Comparison of ENCODE assay signal across 1 cellular context in the genomic region with DNA sequence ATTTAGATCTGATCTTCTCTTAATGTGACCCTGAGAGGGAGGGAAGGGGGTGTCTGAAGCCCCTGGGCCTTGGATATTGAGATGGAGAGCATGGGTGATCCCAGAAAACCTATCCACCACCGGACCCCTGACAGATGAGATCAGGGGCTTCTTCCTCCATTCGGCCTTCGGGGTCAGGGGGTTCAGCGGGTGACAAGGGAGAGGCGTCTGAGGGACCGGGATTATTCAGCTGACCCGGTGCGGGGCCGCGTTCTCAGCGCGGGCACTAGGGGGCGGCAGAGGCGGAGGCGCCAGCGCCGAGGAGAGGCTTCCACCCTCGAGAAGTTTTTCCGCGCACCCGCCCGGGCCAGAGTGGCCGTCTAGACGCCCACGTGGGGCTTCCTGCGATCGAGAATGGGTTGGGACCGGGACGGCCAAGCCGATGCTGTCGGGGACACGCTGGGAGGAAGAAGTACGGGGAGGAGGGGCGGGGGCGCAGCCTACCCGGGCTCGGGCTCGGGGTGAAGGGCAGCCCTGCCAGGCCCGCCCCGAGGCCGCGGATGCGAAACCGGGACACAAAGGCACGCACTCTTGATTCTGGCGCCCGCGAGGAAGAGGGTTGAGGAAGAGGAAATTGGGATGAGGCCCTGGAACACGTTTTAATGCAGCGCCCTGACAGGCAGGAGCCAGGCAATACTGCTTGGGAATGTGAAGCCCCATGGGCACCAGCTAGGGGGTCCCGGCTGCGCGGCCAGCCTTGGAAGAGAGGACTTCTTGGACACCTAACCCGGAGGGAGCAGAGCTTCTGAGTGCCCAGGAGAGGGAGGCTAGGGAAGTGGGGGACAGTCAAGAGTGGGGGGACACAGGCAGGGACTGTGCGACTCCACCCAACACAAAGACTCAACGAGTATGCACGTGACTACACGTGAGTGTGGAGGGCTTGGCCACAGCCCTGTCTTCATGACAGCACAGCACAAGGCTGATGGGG.
A peak's percentile ranks its signal among the peaks of the same experiment; 100 is the strongest.
TF ChIP-seq lines count a peak whose summit lies in the region.

No MANE protein-coding gene starts in this region.

TF ChIP-seq in HepG2, 621 proteins besides CTCF, POLR2A, EP300 and RAD21 (continued from another document and continues in another):
- TF ChIP-seq YEATS4 (CRISPR knock-in tag; IDR thresholded peaks at IDR 0.05; ENCODE audit: borderline replicate concordance) (peak; percentile 23; the same call in 1 of the 2 replicates), CHD2 (IDR thresholded peaks at IDR 0.05; ENCODE audit: low read depth, low read length) (no peak), NFIB (CRISPR knock-in tag; IDR thresholded peaks at IDR 0.05; ENCODE audit: borderline replicate concordance) (no peak), ZNF678 (CRISPR knock-in tag; IDR thresholded peaks at IDR 0.05) (0 out of 2 replicates have a peak, but pooled peaks have one; percentile 51), SNAI1 (CRISPR knock-in tag; IDR thresholded peaks at IDR 0.05; ENCODE audit: borderline replicate concordance) (no peak), AGO1 (IDR thresholded peaks at IDR 0.05; ENCODE audit: low read depth, low read length, poor library complexity, severe bottlenecking) (peak; percentile 83), SKI (IDR thresholded peaks at IDR 0.05; ENCODE audit: partially characterized antibody) (peak; percentile 41), ZNF160 (CRISPR knock-in tag; IDR thresholded peaks at IDR 0.05) (no peak; the same call in 1 of the 2 replicates), TEAD2 (CRISPR knock-in tag; IDR thresholded peaks at IDR 0.05) (no peak), YY1 (IDR thresholded peaks at IDR 0.05; ENCODE audit: insufficient read depth, insufficient replicate concordance, low read depth, low read length) (peak; percentile 49), ZNF225 (CRISPR knock-in tag; IDR thresholded peaks at IDR 0.05) (no peak), SSRP1 (CRISPR knock-in tag; IDR thresholded peaks at IDR 0.05) (no peak), FOSL1 (CRISPR knock-in tag; IDR thresholded peaks at IDR 0.05; ENCODE audit: borderline replicate concordance) (no peak), KLF12 (CRISPR knock-in tag; IDR thresholded peaks at IDR 0.05; ENCODE audit: borderline replicate concordance) (no peak), ISX (CRISPR knock-in tag; conservative IDR thresholded peaks at IDR 0.05) (no peak), MIXL1 (CRISPR knock-in tag; IDR thresholded peaks at IDR 0.05) (0 out of 2 replicates have a peak, but pooled peaks have one; percentile 10), HOXA7 (CRISPR knock-in tag; IDR thresholded peaks at IDR 0.05) (no peak), ZNF644 (CRISPR knock-in tag; IDR thresholded peaks at IDR 0.05; ENCODE audit: low read depth) (no peak), SIX1 (CRISPR knock-in tag; IDR thresholded peaks at IDR 0.05; ENCODE audit: borderline replicate concordance) (no peak), IRX3 (CRISPR knock-in tag; IDR thresholded peaks at IDR 0.05; ENCODE audit: borderline replicate concordance, low read depth) (no peak), MAF1 (CRISPR knock-in tag; IDR thresholded peaks at IDR 0.05; ENCODE audit: borderline replicate concordance) (no peak), ATF7-NPFF (CRISPR knock-in tag; IDR thresholded peaks at IDR 0.05; ENCODE audit: low read depth) (0 out of 2 replicates have a peak, but pooled peaks have one; percentile 44), KAT8 (CRISPR knock-in tag; IDR thresholded peaks at IDR 0.05) (0 out of 2 replicates have a peak, but pooled peaks have one; percentile 45), ZNF709 (CRISPR knock-in tag; IDR thresholded peaks at IDR 0.05) (peak; percentile 68; the same call in 1 of the 2 replicates), RBM39 (IDR thresholded peaks at IDR 0.05; ENCODE audit: low read depth, low read length, poor library complexity, severe bottlenecking) (no peak), ZNF382 (CRISPR knock-in tag; IDR thresholded peaks at IDR 0.05; ENCODE audit: borderline replicate concordance) (no peak), CEBPG (CRISPR knock-in tag; IDR thresholded peaks at IDR 0.05) (no peak), CHCHD3 (CRISPR knock-in tag; IDR thresholded peaks at IDR 0.05) (peak; percentile 28; the same call in 1 of the 2 replicates), ZNF446 (CRISPR knock-in tag; IDR thresholded peaks at IDR 0.05) (peak; percentile 67; the same call in 1 of the 2 replicates), JUN (CRISPR knock-in tag; IDR thresholded peaks at IDR 0.05) (no peak)
- TF ChIP-seq, protein P1, sequence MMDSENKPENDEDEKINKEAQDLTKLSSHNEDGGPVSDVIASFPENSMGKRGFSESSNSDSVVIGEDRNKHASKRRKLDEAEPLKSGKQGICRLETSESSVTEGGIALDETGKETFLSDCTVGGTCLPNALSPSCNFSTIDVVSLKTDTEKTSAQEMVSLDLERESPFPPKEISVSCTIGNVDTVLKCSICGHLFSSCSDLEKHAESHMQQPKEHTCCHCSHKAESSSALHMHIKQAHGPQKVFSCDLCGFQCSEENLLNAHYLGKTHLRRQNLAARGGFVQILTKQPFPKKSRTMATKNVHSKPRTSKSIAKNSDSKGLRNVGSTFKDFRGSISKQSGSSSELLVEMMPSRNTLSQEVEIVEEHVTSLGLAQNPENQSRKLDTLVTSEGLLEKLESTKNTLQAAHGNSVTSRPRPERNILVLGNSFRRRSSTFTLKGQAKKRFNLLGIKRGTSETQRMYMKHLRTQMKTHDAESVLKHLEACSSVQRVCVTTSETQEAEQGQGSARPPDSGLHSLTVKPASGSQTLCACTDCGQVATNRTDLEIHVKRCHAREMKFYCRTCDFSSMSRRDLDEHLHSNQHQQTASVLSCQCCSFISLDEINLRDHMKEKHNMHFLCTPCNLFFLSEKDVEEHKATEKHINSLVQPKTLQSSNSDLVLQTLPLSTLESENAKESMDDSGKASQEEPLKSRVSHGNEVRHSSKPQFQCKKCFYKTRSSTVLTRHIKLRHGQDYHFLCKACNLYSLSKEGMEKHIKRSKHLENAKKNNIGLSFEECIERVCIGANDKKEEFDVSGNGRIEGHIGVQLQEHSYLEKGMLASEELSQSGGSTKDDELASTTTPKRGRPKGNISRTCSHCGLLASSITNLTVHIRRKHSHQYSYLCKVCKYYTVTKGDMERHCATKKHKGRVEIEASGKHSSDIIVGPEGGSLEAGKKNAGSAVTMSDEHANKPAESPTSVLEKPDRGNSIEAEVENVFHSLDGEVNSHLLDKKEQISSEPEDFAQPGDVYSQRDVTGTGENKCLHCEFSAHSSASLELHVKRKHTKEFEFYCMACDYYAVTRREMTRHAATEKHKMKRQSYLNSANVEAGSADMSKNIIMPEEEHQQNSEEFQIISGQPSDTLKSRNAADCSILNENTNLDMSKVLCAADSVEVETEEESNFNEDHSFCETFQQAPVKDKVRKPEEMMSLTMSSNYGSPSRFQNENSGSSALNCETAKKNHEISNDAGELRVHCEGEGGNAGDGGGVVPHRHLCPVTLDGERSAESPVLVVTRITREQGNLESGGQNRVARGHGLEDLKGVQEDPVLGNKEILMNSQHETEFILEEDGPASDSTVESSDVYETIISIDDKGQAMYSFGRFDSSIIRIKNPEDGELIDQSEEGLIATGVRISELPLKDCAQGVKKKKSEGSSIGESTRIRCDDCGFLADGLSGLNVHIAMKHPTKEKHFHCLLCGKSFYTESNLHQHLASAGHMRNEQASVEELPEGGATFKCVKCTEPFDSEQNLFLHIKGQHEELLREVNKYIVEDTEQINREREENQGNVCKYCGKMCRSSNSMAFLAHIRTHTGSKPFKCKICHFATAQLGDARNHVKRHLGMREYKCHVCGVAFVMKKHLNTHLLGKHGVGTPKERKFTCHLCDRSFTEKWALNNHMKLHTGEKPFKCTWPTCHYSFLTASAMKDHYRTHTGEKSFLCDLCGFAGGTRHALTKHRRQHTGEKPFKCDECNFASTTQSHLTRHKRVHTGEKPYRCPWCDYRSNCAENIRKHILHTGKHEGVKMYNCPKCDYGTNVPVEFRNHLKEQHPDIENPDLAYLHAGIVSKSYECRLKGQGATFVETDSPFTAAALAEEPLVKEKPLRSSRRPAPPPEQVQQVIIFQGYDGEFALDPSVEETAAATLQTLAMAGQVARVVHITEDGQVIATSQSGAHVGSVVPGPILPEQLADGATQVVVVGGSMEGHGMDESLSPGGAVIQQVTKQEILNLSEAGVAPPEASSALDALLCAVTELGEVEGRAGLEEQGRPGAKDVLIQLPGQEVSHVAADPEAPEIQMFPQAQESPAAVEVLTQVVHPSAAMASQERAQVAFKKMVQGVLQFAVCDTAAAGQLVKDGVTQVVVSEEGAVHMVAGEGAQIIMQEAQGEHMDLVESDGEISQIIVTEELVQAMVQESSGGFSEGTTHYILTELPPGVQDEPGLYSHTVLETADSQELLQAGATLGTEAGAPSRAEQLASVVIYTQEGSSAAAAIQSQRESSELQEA (CRISPR knock-in tag; IDR thresholded peaks at IDR 0.05; ENCODE audit: not compliant biosample characterization) = peak; percentile 71
- TF ChIP-seq, protein P2, sequence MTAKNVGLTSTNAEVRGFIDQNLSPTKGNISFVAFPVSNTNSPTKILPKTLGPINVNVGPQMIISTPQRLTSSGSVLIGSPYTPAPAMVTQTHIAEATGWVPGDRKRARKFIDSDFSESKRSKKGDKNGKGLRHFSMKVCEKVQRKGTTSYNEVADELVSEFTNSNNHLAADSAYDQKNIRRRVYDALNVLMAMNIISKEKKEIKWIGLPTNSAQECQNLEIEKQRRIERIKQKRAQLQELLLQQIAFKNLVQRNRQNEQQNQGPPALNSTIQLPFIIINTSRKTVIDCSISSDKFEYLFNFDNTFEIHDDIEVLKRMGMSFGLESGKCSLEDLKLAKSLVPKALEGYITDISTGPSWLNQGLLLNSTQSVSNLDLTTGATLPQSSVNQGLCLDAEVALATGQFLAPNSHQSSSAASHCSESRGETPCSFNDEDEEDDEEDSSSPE (CRISPR knock-in tag; IDR thresholded peaks at IDR 0.05) = peak; percentile 61; the same call in 1 of the 2 replicates
- TF ChIP-seq, protein P3, sequence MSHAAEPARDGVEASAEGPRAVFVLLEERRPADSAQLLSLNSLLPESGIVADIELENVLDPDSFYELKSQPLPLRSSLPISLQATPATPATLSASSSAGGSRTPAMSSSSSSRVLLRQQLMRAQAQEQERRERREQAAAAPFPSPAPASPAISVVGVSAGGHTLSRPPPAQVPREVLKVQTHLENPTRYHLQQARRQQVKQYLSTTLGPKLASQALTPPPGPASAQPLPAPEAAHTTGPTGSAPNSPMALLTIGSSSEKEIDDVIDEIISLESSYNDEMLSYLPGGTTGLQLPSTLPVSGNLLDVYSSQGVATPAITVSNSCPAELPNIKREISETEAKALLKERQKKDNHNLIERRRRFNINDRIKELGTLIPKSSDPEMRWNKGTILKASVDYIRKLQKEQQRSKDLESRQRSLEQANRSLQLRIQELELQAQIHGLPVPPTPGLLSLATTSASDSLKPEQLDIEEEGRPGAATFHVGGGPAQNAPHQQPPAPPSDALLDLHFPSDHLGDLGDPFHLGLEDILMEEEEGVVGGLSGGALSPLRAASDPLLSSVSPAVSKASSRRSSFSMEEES (CRISPR knock-in tag; IDR thresholded peaks at IDR 0.05) = no peak
- TF ChIP-seq, protein P4, sequence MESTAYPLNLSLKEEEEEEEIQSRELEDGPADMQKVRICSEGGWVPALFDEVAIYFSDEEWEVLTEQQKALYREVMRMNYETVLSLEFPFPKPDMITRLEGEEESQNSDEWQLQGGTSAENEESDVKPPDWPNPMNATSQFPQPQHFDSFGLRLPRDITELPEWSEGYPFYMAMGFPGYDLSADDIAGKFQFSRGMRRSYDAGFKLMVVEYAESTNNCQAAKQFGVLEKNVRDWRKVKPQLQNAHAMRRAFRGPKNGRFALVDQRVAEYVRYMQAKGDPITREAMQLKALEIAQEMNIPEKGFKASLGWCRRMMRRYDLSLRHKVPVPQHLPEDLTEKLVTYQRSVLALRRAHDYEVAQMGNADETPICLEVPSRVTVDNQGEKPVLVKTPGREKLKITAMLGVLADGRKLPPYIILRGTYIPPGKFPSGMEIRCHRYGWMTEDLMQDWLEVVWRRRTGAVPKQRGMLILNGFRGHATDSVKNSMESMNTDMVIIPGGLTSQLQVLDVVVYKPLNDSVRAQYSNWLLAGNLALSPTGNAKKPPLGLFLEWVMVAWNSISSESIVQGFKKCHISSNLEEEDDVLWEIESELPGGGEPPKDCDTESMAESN (CRISPR knock-in tag; conservative IDR thresholded peaks at IDR 0.05) = peak; percentile 78
- TF ChIP-seq, protein P5, sequence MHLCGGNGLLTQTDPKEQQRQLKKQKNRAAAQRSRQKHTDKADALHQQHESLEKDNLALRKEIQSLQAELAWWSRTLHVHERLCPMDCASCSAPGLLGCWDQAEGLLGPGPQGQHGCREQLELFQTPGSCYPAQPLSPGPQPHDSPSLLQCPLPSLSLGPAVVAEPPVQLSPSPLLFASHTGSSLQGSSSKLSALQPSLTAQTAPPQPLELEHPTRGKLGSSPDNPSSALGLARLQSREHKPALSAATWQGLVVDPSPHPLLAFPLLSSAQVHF (CRISPR knock-in tag; IDR thresholded peaks at IDR 0.05) = no peak
- TF ChIP-seq, protein P6, sequence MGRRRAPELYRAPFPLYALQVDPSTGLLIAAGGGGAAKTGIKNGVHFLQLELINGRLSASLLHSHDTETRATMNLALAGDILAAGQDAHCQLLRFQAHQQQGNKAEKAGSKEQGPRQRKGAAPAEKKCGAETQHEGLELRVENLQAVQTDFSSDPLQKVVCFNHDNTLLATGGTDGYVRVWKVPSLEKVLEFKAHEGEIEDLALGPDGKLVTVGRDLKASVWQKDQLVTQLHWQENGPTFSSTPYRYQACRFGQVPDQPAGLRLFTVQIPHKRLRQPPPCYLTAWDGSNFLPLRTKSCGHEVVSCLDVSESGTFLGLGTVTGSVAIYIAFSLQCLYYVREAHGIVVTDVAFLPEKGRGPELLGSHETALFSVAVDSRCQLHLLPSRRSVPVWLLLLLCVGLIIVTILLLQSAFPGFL (CRISPR knock-in tag; IDR thresholded peaks at IDR 0.05) = no peak
- TF ChIP-seq, protein P7, sequence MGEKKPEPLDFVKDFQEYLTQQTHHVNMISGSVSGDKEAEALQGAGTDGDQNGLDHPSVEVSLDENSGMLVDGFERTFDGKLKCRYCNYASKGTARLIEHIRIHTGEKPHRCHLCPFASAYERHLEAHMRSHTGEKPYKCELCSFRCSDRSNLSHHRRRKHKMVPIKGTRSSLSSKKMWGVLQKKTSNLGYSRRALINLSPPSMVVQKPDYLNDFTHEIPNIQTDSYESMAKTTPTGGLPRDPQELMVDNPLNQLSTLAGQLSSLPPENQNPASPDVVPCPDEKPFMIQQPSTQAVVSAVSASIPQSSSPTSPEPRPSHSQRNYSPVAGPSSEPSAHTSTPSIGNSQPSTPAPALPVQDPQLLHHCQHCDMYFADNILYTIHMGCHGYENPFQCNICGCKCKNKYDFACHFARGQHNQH (CRISPR knock-in tag; IDR thresholded peaks at IDR 0.05) = peak; percentile 47; the same call in 1 of the 2 replicates
- TF ChIP-seq, protein P8, sequence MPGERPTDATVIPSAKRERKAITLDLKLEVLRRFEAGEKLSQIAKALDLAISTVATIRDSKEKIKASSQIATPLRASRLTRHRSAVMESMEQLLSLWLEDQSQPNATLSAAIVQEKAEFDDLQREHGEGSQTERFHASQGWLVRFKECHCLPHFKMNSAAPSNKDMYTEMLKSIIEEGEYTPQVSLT (CRISPR knock-in tag; IDR thresholded peaks at IDR 0.05; ENCODE audit: borderline replicate concordance, low read depth) = no peak
- TF ChIP-seq, protein P9, sequence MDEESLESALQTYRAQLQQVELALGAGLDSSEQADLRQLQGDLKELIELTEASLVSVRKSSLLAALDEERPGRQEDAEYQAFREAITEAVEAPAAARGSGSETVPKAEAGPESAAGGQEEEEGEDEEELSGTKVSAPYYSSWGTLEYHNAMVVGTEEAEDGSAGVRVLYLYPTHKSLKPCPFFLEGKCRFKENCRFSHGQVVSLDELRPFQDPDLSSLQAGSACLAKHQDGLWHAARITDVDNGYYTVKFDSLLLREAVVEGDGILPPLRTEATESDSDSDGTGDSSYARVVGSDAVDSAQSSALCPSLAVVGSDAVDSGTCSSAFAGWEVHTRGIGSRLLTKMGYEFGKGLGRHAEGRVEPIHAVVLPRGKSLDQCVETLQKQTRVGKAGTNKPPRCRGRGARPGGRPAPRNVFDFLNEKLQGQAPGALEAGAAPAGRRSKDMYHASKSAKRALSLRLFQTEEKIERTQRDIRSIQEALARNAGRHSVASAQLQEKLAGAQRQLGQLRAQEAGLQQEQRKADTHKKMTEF (CRISPR knock-in tag; IDR thresholded peaks at IDR 0.05) = peak; percentile 61; the same call in 1 of the 2 replicates
